Comparison of ENCODE assay signal across 29 cellular contexts in genomic region chr3:197829397-197830045, GRCh38.
"Had no signal": no experiment of that assay in that cellular context is flagged by ENCODE, and none has a peak within 500 bp of the region (broad histone marks: within the 10 kb centered on the region; RNA-seq: fewer than 3 reads in every experiment).

No MANE protein-coding gene starts in this region.

- FAIRE-seq: endothelial cell of umbilical vein had no signal

- H3K27me3 ChIP-seq: esophagus muscularis mucosa, foreskin keratinocyte, gastroesophageal sphincter, heart right ventricle, pancreas, right atrium auricular region, testis, tibial artery, upper lobe of right lung, uterus had no signal

- H3K4me1 ChIP-seq: foreskin keratinocyte, heart right ventricle, lower lobe of right lung, pancreas, prostate gland, right atrium auricular region, testis, upper lobe of right lung, uterus had no signal

- H3K27ac ChIP-seq: coronary artery, esophagus muscularis mucosa, foreskin keratinocyte, gastroesophageal sphincter, heart right ventricle, lower lobe of right lung, pancreas, prostate gland, right atrium auricular region, tibial artery, upper lobe of right lung, uterus had no signal

- ATAC-seq: foreskin keratinocyte; gastroesophageal sphincter; heart right ventricle; left ventricle myocardium superior; natural killer cell; pancreas; sciatic nerve; stimulated activated memory B cell treated with anti-CD40 and anti-IgM and Interleukin-4, amounts not matched to agents 10 μg/mL and 1 μg/mL and 100 μg/mL, for 72 hours; stimulated activated naive CD8-positive, alpha-beta T cell treated with anti-CD3 and anti-CD28 coated beads, Interleukin-15, Interleukin-2, amounts not matched to agents 100 U/mL and 50 U/mL, for 24 hours had no signal

- H3K4me3 ChIP-seq: coronary artery, esophagus muscularis mucosa, gastroesophageal sphincter, heart right ventricle, lower lobe of right lung, pancreas, prostate gland, right atrium auricular region, testis, tibial artery, upper lobe of right lung, uterus had no signal

- H3K36me3 ChIP-seq: prostate gland, uterus had no signal

- H3K9me3 ChIP-seq: esophagus muscularis mucosa, gastroesophageal sphincter, heart right ventricle, lower lobe of right lung, pancreas, prostate gland, right atrium auricular region, testis, tibial artery, upper lobe of right lung, uterus had no signal

- DNase-seq: dermis blood vessel endothelial cell; effector memory CD4-positive, alpha-beta T cell; foreskin keratinocyte; glutamatergic neuron; heart right ventricle; hippocampal formation; islet precursor cell; kidney glomerular epithelial cell; left ventricle myocardium superior; lower lobe of right lung; natural killer cell; occipital lobe; pancreas; stimulated activated CD4-positive, alpha-beta T cell treated with anti-CD3 and anti-CD28 coated beads, Interleukin-2, amount 100 ng/mL, for 24 hours; stimulated activated CD4-positive, alpha-beta T cell treated with anti-CD3 and anti-CD28 coated beads, Interleukin-4, amount 100 ng/mL, for 24 hours; stimulated activated naive CD8-positive, alpha-beta T cell treated with anti-CD3 and anti-CD28 coated beads, Interleukin-15, Interleukin-2, amounts not matched to agents 100 U/mL and 50 U/mL, for 24 hours; substantia nigra; testis; tibial artery; upper lobe of right lung; uterus had no signal
